In genomic region chr5:758698-759053, GRCh38 we compare ENCODE assay signal across 11 cellular contexts. TPM values are rescaled to one million over a fixed set of nuclear protein-coding genes. Genes with fewer than 3 reads are reported as not detected.
DNase-seq lines count a peak whose midpoint lies in the region; ATAC-seq lines count a peak whose summit lies in the region.
"Had no signal": no experiment of that assay in that cellular context is flagged by ENCODE, and none has a peak within 500 bp of the region (broad histone marks: within the 10 kb centered on the region; RNA-seq: fewer than 3 reads in every experiment).

No MANE protein-coding gene starts in this region.

- no peaks in the 10 kb centered on the region for H3K27me3 ChIP-seq in esophagus (ENCODE audit: control insufficient read depth in 1 of 2, insufficient read depth in 2 of 2, low read length in 2 of 2)
- no peaks in the 10 kb centered on the region for H3K27me3 ChIP-seq in mucosa of stomach (ENCODE audit: control insufficient read depth, insufficient read depth, low read length)

- H3K4me3 Mint-ChIP-seq in activated T-helper 2 cell treated with anti-CD3 and anti-CD28 coated beads, Interferon-gamma antibody, Interleukin-2, Interleukin-4, amounts not matched to agents 10 μg/mL and 5 μg/mL and 100 μg/mL, durations not matched to agents 14 hours and 24 hours and 36 hours (ENCODE audit: low read depth) = no peak overlapping the region
- H3K4me3 Mint-ChIP-seq: mesothelial cell of epicardium had no signal

- peak overlapping the region; percentile 25 to 78 for H3K27ac ChIP-seq in esophagus (ENCODE audit: low read depth in 2 of 2, low read length in 1 of 2)
- H3K27ac ChIP-seq: SK-N-MC had no signal

- H3K36me3 ChIP-seq in esophagus (ENCODE audit: control insufficient read depth in 2 of 2, insufficient read depth in 2 of 2, low read length in 1 of 2) = no peaks in the 10 kb centered on the region
- H3K36me3 ChIP-seq in mucosa of stomach (ENCODE audit: control insufficient read depth, insufficient read depth, low read length) = no peaks in the 10 kb centered on the region

- intact Hi-C loops in activated T-helper 2 cell treated with anti-CD3 and anti-CD28 coated beads, Interferon-gamma antibody, Interleukin-2, Interleukin-4, amounts not matched to agents 10 μg/mL and 5 μg/mL and 100 μg/mL, durations not matched to agents 14 hours and 24 hours and 36 hours (cut with micrococcal nuclease) = no loop called here

- no peaks in the 10 kb centered on the region for H3K27me3 Mint-ChIP-seq in activated T-helper 2 cell treated with anti-CD3 and anti-CD28 coated beads, Interferon-gamma antibody, Interleukin-2, Interleukin-4, amounts not matched to agents 10 μg/mL and 5 μg/mL and 100 μg/mL, durations not matched to agents 14 hours and 24 hours and 36 hours (ENCODE audit: low read depth)

- no peaks in the 10 kb centered on the region for H3K36me3 Mint-ChIP-seq in activated T-helper 2 cell treated with anti-CD3 and anti-CD28 coated beads, Interferon-gamma antibody, Interleukin-2, Interleukin-4, amounts not matched to agents 10 μg/mL and 5 μg/mL and 100 μg/mL, durations not matched to agents 14 hours and 24 hours and 36 hours (ENCODE audit: low read depth)
- H3K36me3 Mint-ChIP-seq: mesothelial cell of epicardium had no signal

- no peaks in the 10 kb centered on the region for H3K9me3 Mint-ChIP-seq in activated T-helper 2 cell treated with anti-CD3 and anti-CD28 coated beads, Interferon-gamma antibody, Interleukin-2, Interleukin-4, amounts not matched to agents 10 μg/mL and 5 μg/mL and 100 μg/mL, durations not matched to agents 14 hours and 24 hours and 36 hours
- H3K9me3 Mint-ChIP-seq: mesothelial cell of epicardium had no signal

- ATAC-seq in HG03280 (IDR thresholded peaks at IDR 0.05; ENCODE audit: unreplicated experiment) = no peak

- 65 to 69% methylated on average over 15 of the region's 15 CpGs for WGBS in esophagus, 2 donors

- H3K4me3 ChIP-seq in esophagus (ENCODE audit: low read depth in 1 of 2, low read length in 2 of 2) (no peak overlapping the region), mucosa of stomach (ENCODE audit: low read length) (no peak overlapping the region)
- H3K4me3 ChIP-seq: SK-N-MC had no signal

- peaks cover 6% of the 10 kb centered on the region for H3K4me1 Mint-ChIP-seq in activated T-helper 2 cell treated with anti-CD3 and anti-CD28 coated beads, Interferon-gamma antibody, Interleukin-2, Interleukin-4, amounts not matched to agents 10 μg/mL and 5 μg/mL and 100 μg/mL, durations not matched to agents 14 hours and 24 hours and 36 hours (ENCODE audit: low read depth)

- H3K27ac Mint-ChIP-seq in activated T-helper 2 cell treated with anti-CD3 and anti-CD28 coated beads, Interferon-gamma antibody, Interleukin-2, Interleukin-4, amounts not matched to agents 10 μg/mL and 5 μg/mL and 100 μg/mL, durations not matched to agents 14 hours and 24 hours and 36 hours = no peak overlapping the region
- H3K27ac Mint-ChIP-seq: mesothelial cell of epicardium had no signal

- H3K9me3 ChIP-seq in esophagus (ENCODE audit: control insufficient read depth in 2 of 2, insufficient read depth in 1 of 2, low read depth in 1 of 2, low read length in 1 of 2) = no peaks in the 10 kb centered on the region
- H3K9me3 ChIP-seq in mucosa of stomach (ENCODE audit: control insufficient read depth, low read length) = no peaks in the 10 kb centered on the region

- H3K4me1 ChIP-seq in esophagus (ENCODE audit: control insufficient read depth in 2 of 2, insufficient read depth in 2 of 2, low read length in 1 of 2) = peaks cover 12 to 21% of the 10 kb centered on the region in 2 donors
- H3K4me1 ChIP-seq in mucosa of stomach (ENCODE audit: control insufficient read depth, insufficient read depth, low read length) = peaks cover 54% of the 10 kb centered on the region

- peak; percentile 21 for DNase-seq in activated T-cell treated with anti-CD3 and anti-CD28 coated beads, Interleukin-2, amount 50 U/mL, for 1 hour
- no peak for DNase-seq in activated T-cell treated with anti-CD3 and anti-CD28 coated beads, Interleukin-2, amount 50 U/mL, for 48 hours
- DNase-seq in ureter (ENCODE audit: low spot score) (peak; percentile 69), HPDE6-E6E7 (ENCODE audit: extremely low spot score) (no peak)
- DNase-seq in activated T-helper 2 cell treated with anti-CD3 and anti-CD28 coated beads, Interferon-gamma antibody, Interleukin-2, Interleukin-4, amounts not matched to agents 10 μg/mL and 5 μg/mL and 100 μg/mL, durations not matched to agents 14 hours and 24 hours and 36 hours (ENCODE audit: low spot score) = no peak

- peak overlapping the region; percentile 29 for H3K9ac ChIP-seq in mucosa of stomach (ENCODE audit: low read length)

RNA-seq across cellular contexts. Expression of gene ZDHHC11B, which starts 25.9 kb away (rescaled TPM):
- polyA plus RNA-seq in esophagus = 1 to 10 TPM; 2.6 to 5.2 TPM
- 15.6 TPM for total RNA-seq in ureter
- total RNA-seq in activated T-helper 2 cell treated with anti-CD3 and anti-CD28 coated beads, Interferon-gamma antibody, Interleukin-2, Interleukin-4, amounts not matched to agents 10 μg/mL and 5 μg/mL and 100 μg/mL, durations not matched to agents 14 hours and 24 hours and 36 hours = 0.07 and 0.18 TPM in 2 replicates
- total RNA-seq: fibroblast of villous mesenchyme had no signal

Comparison
In these comparisons a context has a peak if more than half of its experiments do, and no peak if none do; other contexts are left out.
1. DNase-seq: peak in activated T-cell treated with anti-CD3 and anti-CD28 coated beads, Interleukin-2, amount 50 U/mL, for 1 hour (single experiment) and ureter (single experiment); none in activated T-cell treated with anti-CD3 and anti-CD28 coated beads, Interleukin-2, amount 50 U/mL, for 48 hours (0 of 2), activated T-helper 2 cell treated with anti-CD3 and anti-CD28 coated beads, Interferon-gamma antibody, Interleukin-2, Interleukin-4, amounts not matched to agents 10 μg/mL and 5 μg/mL and 100 μg/mL, durations not matched to agents 14 hours and 24 hours and 36 hours (single experiment) and HPDE6-E6E7 (single experiment).
2. RNA of gene ZDHHC11B, which starts 25.9 kb away (total RNA-seq): 15.6 TPM in ureter (single experiment); 0.07 to 0.18 TPM in activated T-helper 2 cell treated with anti-CD3 and anti-CD28 coated beads, Interferon-gamma antibody, Interleukin-2, Interleukin-4, amounts not matched to agents 10 μg/mL and 5 μg/mL and 100 μg/mL, durations not matched to agents 14 hours and 24 hours and 36 hours; every median in the first group is over 10 times any median in the second.